ENCODE assay signal across 1 cellular context in the genomic region with DNA sequence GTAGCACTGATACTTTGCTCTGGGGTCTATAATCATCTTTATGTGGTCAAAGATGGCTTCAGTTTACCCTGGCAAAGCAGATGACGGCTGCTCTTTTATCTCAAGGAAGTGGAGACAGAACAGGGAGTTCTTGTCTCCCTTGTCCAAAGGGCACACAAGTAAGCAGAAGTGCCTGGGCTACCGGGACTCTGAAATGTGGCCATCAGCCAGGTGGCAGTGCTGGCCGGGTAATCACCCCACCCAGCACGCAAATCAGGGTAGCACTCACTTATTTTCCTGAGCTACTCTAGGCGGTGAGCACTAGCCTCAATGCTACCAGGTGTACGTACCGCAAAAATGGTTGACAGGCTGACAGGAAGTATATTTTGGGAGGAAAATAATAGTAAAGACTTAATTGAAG.
A peak's percentile ranks its signal among the peaks of the same experiment; 100 is the strongest.
TF ChIP-seq lines count a peak whose summit lies in the region.

No MANE protein-coding gene starts in this region.

TF ChIP-seq in GM12878, 131 proteins besides CTCF, POLR2A, EP300 and RAD21:
- TF ChIP-seq SMAD5 (IDR thresholded peaks at IDR 0.05; ENCODE audit: low read depth) (no peak), SMC3 (IDR thresholded peaks at IDR 0.05; ENCODE audit: borderline replicate concordance, low read length) (peak; percentile 15; the same call in 1 of the 2 replicates)
- TF ChIP-seq, protein P1, sequence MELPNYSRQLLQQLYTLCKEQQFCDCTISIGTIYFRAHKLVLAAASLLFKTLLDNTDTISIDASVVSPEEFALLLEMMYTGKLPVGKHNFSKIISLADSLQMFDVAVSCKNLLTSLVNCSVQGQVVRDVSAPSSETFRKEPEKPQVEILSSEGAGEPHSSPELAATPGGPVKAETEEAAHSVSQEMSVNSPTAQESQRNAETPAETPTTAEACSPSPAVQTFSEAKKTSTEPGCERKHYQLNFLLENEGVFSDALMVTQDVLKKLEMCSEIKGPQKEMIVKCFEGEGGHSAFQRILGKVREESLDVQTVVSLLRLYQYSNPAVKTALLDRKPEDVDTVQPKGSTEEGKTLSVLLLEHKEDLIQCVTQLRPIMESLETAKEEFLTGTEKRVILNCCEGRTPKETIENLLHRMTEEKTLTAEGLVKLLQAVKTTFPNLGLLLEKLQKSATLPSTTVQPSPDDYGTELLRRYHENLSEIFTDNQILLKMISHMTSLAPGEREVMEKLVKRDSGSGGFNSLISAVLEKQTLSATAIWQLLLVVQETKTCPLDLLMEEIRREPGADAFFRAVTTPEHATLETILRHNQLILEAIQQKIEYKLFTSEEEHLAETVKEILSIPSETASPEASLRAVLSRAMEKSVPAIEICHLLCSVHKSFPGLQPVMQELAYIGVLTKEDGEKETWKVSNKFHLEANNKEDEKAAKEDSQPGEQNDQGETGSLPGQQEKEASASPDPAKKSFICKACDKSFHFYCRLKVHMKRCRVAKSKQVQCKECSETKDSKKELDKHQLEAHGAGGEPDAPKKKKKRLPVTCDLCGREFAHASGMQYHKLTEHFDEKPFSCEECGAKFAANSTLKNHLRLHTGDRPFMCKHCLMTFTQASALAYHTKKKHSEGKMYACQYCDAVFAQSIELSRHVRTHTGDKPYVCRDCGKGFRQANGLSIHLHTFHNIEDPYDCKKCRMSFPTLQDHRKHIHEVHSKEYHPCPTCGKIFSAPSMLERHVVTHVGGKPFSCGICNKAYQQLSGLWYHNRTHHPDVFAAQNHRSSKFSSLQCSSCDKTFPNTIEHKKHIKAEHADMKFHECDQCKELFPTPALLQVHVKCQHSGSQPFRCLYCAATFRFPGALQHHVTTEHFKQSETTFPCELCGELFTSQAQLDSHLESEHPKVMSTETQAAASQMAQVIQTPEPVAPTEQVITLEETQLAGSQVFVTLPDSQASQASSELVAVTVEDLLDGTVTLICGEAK (IDR thresholded peaks at IDR 0.05; ENCODE audit: borderline replicate concordance), result no peak
- TF ChIP-seq, protein P2, sequence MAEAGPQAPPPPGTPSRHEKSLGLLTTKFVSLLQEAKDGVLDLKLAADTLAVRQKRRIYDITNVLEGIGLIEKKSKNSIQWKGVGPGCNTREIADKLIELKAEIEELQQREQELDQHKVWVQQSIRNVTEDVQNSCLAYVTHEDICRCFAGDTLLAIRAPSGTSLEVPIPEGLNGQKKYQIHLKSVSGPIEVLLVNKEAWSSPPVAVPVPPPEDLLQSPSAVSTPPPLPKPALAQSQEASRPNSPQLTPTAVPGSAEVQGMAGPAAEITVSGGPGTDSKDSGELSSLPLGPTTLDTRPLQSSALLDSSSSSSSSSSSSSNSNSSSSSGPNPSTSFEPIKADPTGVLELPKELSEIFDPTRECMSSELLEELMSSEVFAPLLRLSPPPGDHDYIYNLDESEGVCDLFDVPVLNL (IDR thresholded peaks at IDR 0.05; ENCODE audit: low read depth, low read length), result no peak
